ENCODE assay signal across 1 cellular context in the genomic region with DNA sequence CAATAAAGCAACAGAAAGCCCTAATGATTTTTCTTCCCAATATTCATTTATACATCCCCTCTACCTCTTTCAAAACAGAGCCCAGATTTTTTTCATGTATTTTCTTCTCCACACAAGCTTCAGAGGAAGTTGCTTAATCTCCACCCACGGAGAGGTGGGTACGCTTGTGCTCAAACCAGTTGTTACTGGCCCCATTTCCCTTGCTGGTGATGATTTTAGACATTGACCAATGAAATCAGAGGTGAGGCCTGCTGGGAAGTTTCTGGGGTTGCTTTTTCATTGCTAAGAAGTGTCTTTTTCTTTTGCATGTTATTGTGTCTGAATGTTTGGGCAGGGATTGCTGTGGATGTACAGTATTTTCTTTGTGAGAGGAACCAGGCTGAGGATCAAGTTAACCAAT.
TF ChIP-seq lines count a peak whose summit lies in the region.

No MANE protein-coding gene starts in this region.

TF ChIP-seq in endothelial cell of umbilical vein, 7 proteins besides CTCF, POLR2A, EP300 and RAD21:
- TF ChIP-seq, protein P1, sequence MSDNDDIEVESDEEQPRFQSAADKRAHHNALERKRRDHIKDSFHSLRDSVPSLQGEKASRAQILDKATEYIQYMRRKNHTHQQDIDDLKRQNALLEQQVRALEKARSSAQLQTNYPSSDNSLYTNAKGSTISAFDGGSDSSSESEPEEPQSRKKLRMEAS (IDR thresholded peaks at IDR 0.05; ENCODE audit: insufficient read depth, insufficient read length): no peak
- TF ChIP-seq FOS (IDR thresholded peaks at IDR 0.05; ENCODE audit: borderline replicate concordance, insufficient read depth, low read length) (no peak), MYC (IDR thresholded peaks at IDR 0.05; ENCODE audit: low read depth, low read length) (no peak), JUN (IDR thresholded peaks at IDR 0.05; ENCODE audit: borderline replicate concordance, insufficient read depth, insufficient read length, low read depth) (no peak), EZH2 (IDR thresholded peaks at IDR 0.05; ENCODE audit: borderline replicate concordance, low read depth, low read length, severe bottlenecking) (no peak), GATA2 (IDR thresholded peaks at IDR 0.05; ENCODE audit: insufficient read depth, insufficient read length, low read depth, low read length) (no peak), POLR2AphosphoS5 (IDR thresholded peaks at IDR 0.05; ENCODE audit: insufficient read depth, low read depth, low read length) (no peak)
